ENCODE assay signal across 8 cellular contexts in genomic region chr11:62770778-62771143, GRCh38. TPM values are rescaled to one million over a fixed set of nuclear protein-coding genes. Genes with fewer than 3 reads are reported as not detected.
A peak's percentile ranks its signal among the peaks of the same experiment; 100 is the strongest.
DNase-seq lines count a peak whose midpoint lies in the region; ATAC-seq and TF ChIP-seq lines count a peak whose summit lies in the region.

No MANE protein-coding gene starts in this region.

- H3K9me3 Mint-ChIP-seq in endothelial cell (ENCODE audit: unreplicated experiment) (no peaks in the 10 kb centered on the region), naive B cell (no peaks in the 10 kb centered on the region)

- no TSS peak for BruUV-seq in HCT116 (replicated peaks; lab: Mats Ljungman, UMichigan)

- POLR2A ChIA-PET in HCT116 (lab: Charles Lee) = interaction anchor here (0.6 to 3.2 kb wide), 9 partner anchors 9 to 106 kb away, joined by 3 to 16 read pairs (median 5); partner anchors contain the start of genes C11orf98, CSKMT, HNRNPUL2 and POLR2G

- H3K36me3 ChIP-seq in HCT116 (ENCODE audit: control insufficient read depth in 1 of 2, insufficient read depth in 2 of 2, low read length in 2 of 2) = peaks cover 6 to 10% of the 10 kb centered on the region in 2 experiments; a peak in 2 of 4 replicates

- no peaks in the 10 kb centered on the region for H3K9me3 ChIP-seq in HCT116 (ENCODE audit: control insufficient read depth in 1 of 2, insufficient read depth in 1 of 2, low read depth in 1 of 2, low read length in 2 of 2)
- no peaks in the 10 kb centered on the region for H3K9me3 ChIP-seq in T-helper 17 cell (ENCODE audit: control insufficient read depth, low read length, poor library complexity, severe bottlenecking)

- ATAC-seq in HCT116 = no peak
- ATAC-seq in T-helper 17 cell = peak; percentile 3
- ATAC-seq in naive B cell (ENCODE audit: low read depth in 2 of 2) = peak; percentile 1 to 2
- no peak for ATAC-seq in HG02938 (IDR thresholded peaks at IDR 0.05; ENCODE audit: unreplicated experiment)

- peak overlapping the region; percentile 74 for H3K27ac ChIP-seq in HCT116 (ENCODE audit: low read depth, low read length)

- H3K4me1 Mint-ChIP-seq in T-helper 17 cell = peaks cover 19% of the 10 kb centered on the region
- peaks cover 9% of the 10 kb centered on the region for H3K4me1 Mint-ChIP-seq in endothelial cell (ENCODE audit: unreplicated experiment)
- H3K4me1 Mint-ChIP-seq in naive B cell = peaks cover 26 to 39% (median 34%) of the 10 kb centered on the region in 3 donors

- DNase-seq in CMK (ENCODE audit: low read depth) = peak; percentile 37
- DNase-seq in HCT116 (ENCODE audit: low read depth, low spot score) = no peak
- DNase-seq in T-helper 17 cell = no peak
- DNase-seq in endothelial cell (ENCODE audit: low spot score) = peak; percentile 33
- no peak for DNase-seq in naive B cell
- no peak for DNase-seq in glomerular visceral epithelial cell (ENCODE audit: extremely low spot score)
- DNase-seq in NCI-H524 treated with DMSO at 0.1 percent for 48 hours (lab: John Stamatoyannopoulos, UW) = no peak

- CTCF ChIA-PET in HCT116 (lab: Charles Lee) = interaction anchor here (1.0 to 4.0 kb wide), 4 partner anchors 16 to 376 kb away, joined by 3 to 27 read pairs (median 4); partner anchors contain the start of genes HNRNPUL2 and TMEM179B

- H3K27me3 Mint-ChIP-seq in T-helper 17 cell (no peaks in the 10 kb centered on the region), endothelial cell (ENCODE audit: unreplicated experiment) (peaks cover 6% of the 10 kb centered on the region), naive B cell (no peaks in the 10 kb centered on the region)

- peak overlapping the region; percentile 67 to 69 for H3K4me3 ChIP-seq in HCT116 (replicated peaks in 1 of 2; ENCODE audit: low read depth in 1 of 2, low read length in 2 of 2)

- H3K27ac Mint-ChIP-seq in T-helper 17 cell (peak overlapping the region; percentile 94), endothelial cell (ENCODE audit: unreplicated experiment) (peak overlapping the region; percentile 82), naive B cell (peak overlapping the region; percentile 89 to 99 (median 96))

- H3K79me2 ChIP-seq in HCT116 (ENCODE audit: insufficient read depth, low read length) = peaks cover 19% of the 10 kb centered on the region

- H2AFZ ChIP-seq in HCT116 (ENCODE audit: low read depth, low read length, poor library complexity, severe bottlenecking) = peak overlapping the region; percentile 23

- no peaks in the 10 kb centered on the region for H3K36me3 Mint-ChIP-seq in T-helper 17 cell (ENCODE audit: low read depth)
- peaks cover 15% of the 10 kb centered on the region for H3K36me3 Mint-ChIP-seq in endothelial cell (ENCODE audit: low read depth, unreplicated experiment)
- peaks cover 0 to 9% of the 10 kb centered on the region in 2 donors for H3K36me3 Mint-ChIP-seq in naive B cell

- RAD21 ChIA-PET in HCT116 (lab: Charles Lee; ENCODE audit: low non-redundant PET in 1 of 2, low total read pairs in 2 of 2, uncharacterized antibody in 2 of 2, unreplicated experiment in 2 of 2) = no interaction called here

- TF ChIP-seq CTCF in HCT116 (IDR thresholded peaks at IDR 0.05 in 2 of 3, conservative IDR thresholded peaks at IDR 0.05 in 1 of 3; ENCODE audit: borderline replicate concordance in 1 of 3, insufficient read depth in 1 of 3, low read depth in 2 of 3, low read length in 2 of 3) (no peak), endothelial cell (IDR thresholded peaks at IDR 0.05; ENCODE audit: unreplicated experiment) (no peak)

- TF ChIP-seq POLR2A in HCT116 (IDR thresholded peaks at IDR 0.05; ENCODE audit: borderline replicate concordance, extremely low read depth, insufficient read depth, insufficient read length) = no peak

- TF ChIP-seq RAD21 in HCT116 (IDR thresholded peaks at IDR 0.05; ENCODE audit: low read depth) = no peak

- peak overlapping the region; percentile 94 for H3K4me3 Mint-ChIP-seq in T-helper 17 cell
- H3K4me3 Mint-ChIP-seq in endothelial cell (ENCODE audit: unreplicated experiment) = peak overlapping the region; percentile 91
- peak overlapping the region; percentile 88 to 99 (median 95) for H3K4me3 Mint-ChIP-seq in naive B cell

- no peaks in the 10 kb centered on the region for H3K27me3 ChIP-seq in HCT116 (ENCODE audit: insufficient read depth, low read length)

- H3K9me2 ChIP-seq in HCT116 (ENCODE audit: insufficient read depth) = no peaks in the 10 kb centered on the region

- peak overlapping the region; percentile 81 for H3K4me2 ChIP-seq in HCT116 (ENCODE audit: low read length)

- intact Hi-C loops in HCT116 (cut with micrococcal nuclease) = loop anchor here (1.0 kb wide), 1 partner anchor 9 kb away; the partner anchor contains the start of gene POLR2G

- H3K4me1 ChIP-seq in HCT116 (ENCODE audit: control insufficient read depth in 1 of 2, insufficient read depth in 2 of 2, low read length in 2 of 2) = peaks cover 7 to 24% of the 10 kb centered on the region in 2 experiments; a peak in 3 of 4 replicates

- peak overlapping the region; percentile 73 for H3K9ac ChIP-seq in HCT116 (ENCODE audit: low read length)

- H4K20me1 ChIP-seq in HCT116 (ENCODE audit: insufficient read depth) = no peaks in the 10 kb centered on the region

TF ChIP-seq in HCT116, 20 proteins besides CTCF, POLR2A, EP300 and RAD21:
- TF ChIP-seq ZNF274 (IDR thresholded peaks at IDR 0.05; ENCODE audit: low read depth, low read length) (no peak), JUND (IDR thresholded peaks at IDR 0.05) (no peak), ATF3 (IDR thresholded peaks at IDR 0.05) (no peak), POLR2AphosphoS5 (IDR thresholded peaks at IDR 0.05; ENCODE audit: low read depth, low read length) (no peak), SRF (IDR thresholded peaks at IDR 0.05; ENCODE audit: low read depth) (no peak), ZFX (IDR thresholded peaks at IDR 0.05) (peak; percentile 25; the same call in 1 of the 2 replicates)

RNA-seq across cellular contexts. Expression of gene TAF6L, which starts 0.4 kb away (rescaled TPM):
- total RNA-seq in HCT116 (2021; ENCODE audit: unreplicated experiment) (24.2 TPM), T-helper 17 cell (10 to 100 TPM; 14.1 to 15.8 TPM), endothelial cell (ENCODE audit: unreplicated experiment) (31.0 TPM)
- polyA plus RNA-seq in HCT116 (2012) = 18.9 and 25.1 TPM in 2 replicates
- polyA plus RNA-seq in naive B cell (ENCODE audit: low read depth in 6 of 6) = 10 to 100 TPM in 2 of 6 donors, 1 to 10 TPM in 4; 8.3 to 14.3 (median 9.5) TPM

RNA-seq across cellular contexts. Expression of gene POLR2G, which starts 9.4 kb away (rescaled TPM):
- total RNA-seq in HCT116 (2021; ENCODE audit: unreplicated experiment) (109 TPM), T-helper 17 cell (10 to 100 TPM; 65.0 to 65.7 TPM), endothelial cell (ENCODE audit: unreplicated experiment) (93.6 TPM)
- 177 and 185 TPM in 2 replicates for polyA plus RNA-seq in HCT116 (2012)
- polyA plus RNA-seq in naive B cell (ENCODE audit: low read depth in 6 of 6) = 100 to 1,000 TPM; 249 to 395 (median 290) TPM

RNA-seq across cellular contexts. Expression of gene TMEM179B, which starts 16.4 kb away (rescaled TPM):
- total RNA-seq in HCT116 (2021; ENCODE audit: unreplicated experiment) = 51.6 TPM
- polyA plus RNA-seq in HCT116 (2012) = 74.2 and 78.3 TPM in 2 replicates
- 10 to 100 TPM; 20.5 to 27.7 TPM for total RNA-seq in T-helper 17 cell
- total RNA-seq in endothelial cell (ENCODE audit: unreplicated experiment) = 26.7 TPM
- 100 to 1,000 TPM; 145 to 275 (median 160) TPM for polyA plus RNA-seq in naive B cell (ENCODE audit: low read depth in 6 of 6)

RNA-seq across cellular contexts. Expression of gene ZBTB3, which starts 16.8 kb away (rescaled TPM):
- 11.3 TPM for total RNA-seq in HCT116 (2021; ENCODE audit: unreplicated experiment)
- polyA plus RNA-seq in HCT116 (2012) = 3.2 and 3.6 TPM in 2 replicates
- total RNA-seq in T-helper 17 cell = 1 to 10 TPM; 7.4 to 9.1 TPM
- 12.7 TPM for total RNA-seq in endothelial cell (ENCODE audit: unreplicated experiment)
- polyA plus RNA-seq in naive B cell (ENCODE audit: low read depth in 6 of 6) = 10 to 100 TPM in 1 of 6 donors, 1 to 10 TPM in 5; 3.7 to 12.9 (median 6.4) TPM

RNA-seq across cellular contexts. Expression of gene TMEM223, which starts 21.0 kb away (rescaled TPM):
- total RNA-seq in HCT116 (2021; ENCODE audit: unreplicated experiment) (18.4 TPM), T-helper 17 cell (1 to 10 TPM; 5.7 to 7.3 TPM), endothelial cell (ENCODE audit: unreplicated experiment) (13.9 TPM)
- polyA plus RNA-seq in HCT116 (2012) = 11.3 and 14.4 TPM in 2 replicates
- 10 to 100 TPM; 28.9 to 52.5 (median 45.3) TPM for polyA plus RNA-seq in naive B cell (ENCODE audit: low read depth in 6 of 6)

Comparison
In these comparisons a context has a peak if more than half of its experiments do, and no peak if none do; other contexts are left out.
1. DNase-seq: peak in CMK (single experiment) and endothelial cell (single experiment); none in HCT116 (single experiment), T-helper 17 cell (0 of 3), naive B cell (single experiment), glomerular visceral epithelial cell (single experiment) and NCI-H524 treated with DMSO at 0.1 percent for 48 hours (single experiment).
2. ATAC-seq: peak in T-helper 17 cell (single experiment) and naive B cell (2 of 2); none in HCT116 (single experiment) and HG02938 (single experiment).
3. Peak in every context shown above with its lines, with median percentiles within 50 percentile points of each other: H3K27ac Mint-ChIP-seq and H3K4me3 Mint-ChIP-seq.